In genomic region chr15:64911317-64912186, GRCh38 we compare ENCODE assay signal across 8 cellular contexts. TPM values are rescaled to one million over a fixed set of nuclear protein-coding genes. Genes with fewer than 3 reads are reported as not detected.
DNase-seq lines count a peak whose midpoint lies in the region; ATAC-seq and TF ChIP-seq lines count a peak whose summit lies in the region.

Gene ANKDD1A (plus strand): TSS chr15:64911902. CDS start chr15:64911931, 29 bp downstream.

- peak; percentile 74 for ATAC-seq in GM21619 (IDR thresholded peaks at IDR 0.05; ENCODE audit: unreplicated experiment)
- peak; percentile 90 for ATAC-seq in mucosa of descending colon

- intact Hi-C loops in activated CD4-positive, alpha-beta memory T cell treated with anti-CD3 and anti-CD28 coated beads for 36 hours (cut with micrococcal nuclease): no loop called here
- intact Hi-C loops in mucosa of descending colon (cut with DNase I, micrococcal nuclease): no loop called here

- TF ChIP-seq CTCF in mucosa of descending colon (IDR thresholded peaks at IDR 0.05): no peak

- TF ChIP-seq POLR2A in erythroblast (IDR thresholded peaks at IDR 0.05; ENCODE audit: low read length): no peak

- H3K27me3 Mint-ChIP-seq in activated CD4-positive, alpha-beta memory T cell treated with anti-CD3 and anti-CD28 coated beads for 36 hours: peaks cover 1% of the 10 kb centered on the region

- no peak within 1 kb of the TSS for H3K27ac Mint-ChIP-seq in activated CD4-positive, alpha-beta memory T cell treated with anti-CD3 and anti-CD28 coated beads for 36 hours

- CTCF ChIA-PET in activated CD4-positive, alpha-beta memory T cell treated with anti-CD3 and anti-CD28 coated beads for 36 hours (lab: Charles Lee): interaction anchor here (0.6 to 3.2 kb wide), 4 partner anchors 17 to 214 kb away, joined by 3 to 11 read pairs (median 6); no protein-coding TSS in a partner anchor

- H3K9me3 Mint-ChIP-seq in activated CD4-positive, alpha-beta memory T cell treated with anti-CD3 and anti-CD28 coated beads for 36 hours: no peaks in the 10 kb centered on the region

- H3K4me1 ChIP-seq in mucosa of descending colon (ENCODE audit: low read depth): no peaks in the 10 kb centered on the region

- no peak within 1 kb of the TSS for H3K4me3 ChIP-seq in mucosa of descending colon

- H3K36me3 ChIP-seq in mucosa of descending colon (ENCODE audit: low read depth): no peaks in the 10 kb centered on the region

- H3K4me3 Mint-ChIP-seq in activated CD4-positive, alpha-beta memory T cell treated with anti-CD3 and anti-CD28 coated beads for 36 hours: peak within 1 kb of the TSS; percentile 65

- H3K36me3 Mint-ChIP-seq in activated CD4-positive, alpha-beta memory T cell treated with anti-CD3 and anti-CD28 coated beads for 36 hours: no peaks in the 10 kb centered on the region

- POLR2A ChIA-PET in activated CD4-positive, alpha-beta memory T cell treated with anti-CD3 and anti-CD28 coated beads for 36 hours (lab: Charles Lee): interaction anchor here (0.6 to 1.6 kb wide), 3 partner anchors 10 to 18 kb away, joined by 3 to 6 read pairs (median 5); no protein-coding TSS in a partner anchor

- DNase-seq in DMS114 treated with DMSO at 0.1 percent for 48 hours (lab: John Stamatoyannopoulos, UW; ENCODE audit: unreplicated experiment) (peak; percentile 61), NCI-H1930 (lab: John Stamatoyannopoulos, UW) (peak; percentile 38 to 43), erythroblast (lab: John Stamatoyannopoulos, UW) (peak; percentile 15 to 19), mucosa of descending colon (peak; percentile 47 to 69 (median 68)), superior temporal gyrus (ENCODE audit: extremely low spot score) (peak; percentile 39)
- peak; percentile 66 for DNase-seq in activated CD4-positive, alpha-beta memory T cell treated with anti-CD3 and anti-CD28 coated beads for 36 hours
- DNase-seq in effector CD4-positive, alpha-beta T cell: no peak

- no peaks in the 10 kb centered on the region for H3K9me3 ChIP-seq in mucosa of descending colon

- peaks cover 5% of the 10 kb centered on the region for H3K4me1 Mint-ChIP-seq in activated CD4-positive, alpha-beta memory T cell treated with anti-CD3 and anti-CD28 coated beads for 36 hours (ENCODE audit: low read depth)

RNA-seq across cellular contexts. Expression of gene ANKDD1A, which starts in this region (rescaled TPM):
- total RNA-seq in activated CD4-positive, alpha-beta memory T cell treated with anti-CD3 and anti-CD28 coated beads for 36 hours: 1 to 10 TPM; 6.3 to 6.6 TPM
- total RNA-seq in mucosa of descending colon: 1 to 10 TPM; 1.4 to 6.7 (median 1.6) TPM
